ENCODE assay signal across 1 cellular context in the genomic region with DNA sequence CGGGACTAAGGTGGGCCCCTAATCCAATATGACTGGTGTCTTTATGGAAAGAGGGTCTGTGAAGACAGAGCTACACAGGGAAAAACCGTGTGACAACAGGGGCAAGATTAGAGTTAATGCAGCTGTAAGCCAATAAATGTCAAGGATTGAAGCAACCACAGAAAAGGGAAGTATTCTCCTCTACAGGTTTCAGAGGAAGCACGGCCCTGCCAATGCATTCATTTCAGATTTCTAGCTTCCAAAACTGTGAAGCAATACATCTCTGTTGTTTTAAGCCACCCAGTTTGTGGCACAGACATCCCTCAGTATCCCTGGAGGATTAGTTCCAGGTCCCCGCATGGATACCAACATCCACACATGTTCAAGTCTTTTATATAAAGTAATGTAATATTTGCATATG.
TF ChIP-seq lines count a peak whose summit lies in the region.

No MANE protein-coding gene starts in this region.

TF ChIP-seq in GM12878, 131 proteins besides CTCF, POLR2A, EP300 and RAD21:
- TF ChIP-seq, protein P1, sequence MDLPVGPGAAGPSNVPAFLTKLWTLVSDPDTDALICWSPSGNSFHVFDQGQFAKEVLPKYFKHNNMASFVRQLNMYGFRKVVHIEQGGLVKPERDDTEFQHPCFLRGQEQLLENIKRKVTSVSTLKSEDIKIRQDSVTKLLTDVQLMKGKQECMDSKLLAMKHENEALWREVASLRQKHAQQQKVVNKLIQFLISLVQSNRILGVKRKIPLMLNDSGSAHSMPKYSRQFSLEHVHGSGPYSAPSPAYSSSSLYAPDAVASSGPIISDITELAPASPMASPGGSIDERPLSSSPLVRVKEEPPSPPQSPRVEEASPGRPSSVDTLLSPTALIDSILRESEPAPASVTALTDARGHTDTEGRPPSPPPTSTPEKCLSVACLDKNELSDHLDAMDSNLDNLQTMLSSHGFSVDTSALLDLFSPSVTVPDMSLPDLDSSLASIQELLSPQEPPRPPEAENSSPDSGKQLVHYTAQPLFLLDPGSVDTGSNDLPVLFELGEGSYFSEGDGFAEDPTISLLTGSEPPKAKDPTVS (IDR thresholded peaks at IDR 0.05; ENCODE audit: low read depth, low read length), result no peak
- TF ChIP-seq, protein P2, sequence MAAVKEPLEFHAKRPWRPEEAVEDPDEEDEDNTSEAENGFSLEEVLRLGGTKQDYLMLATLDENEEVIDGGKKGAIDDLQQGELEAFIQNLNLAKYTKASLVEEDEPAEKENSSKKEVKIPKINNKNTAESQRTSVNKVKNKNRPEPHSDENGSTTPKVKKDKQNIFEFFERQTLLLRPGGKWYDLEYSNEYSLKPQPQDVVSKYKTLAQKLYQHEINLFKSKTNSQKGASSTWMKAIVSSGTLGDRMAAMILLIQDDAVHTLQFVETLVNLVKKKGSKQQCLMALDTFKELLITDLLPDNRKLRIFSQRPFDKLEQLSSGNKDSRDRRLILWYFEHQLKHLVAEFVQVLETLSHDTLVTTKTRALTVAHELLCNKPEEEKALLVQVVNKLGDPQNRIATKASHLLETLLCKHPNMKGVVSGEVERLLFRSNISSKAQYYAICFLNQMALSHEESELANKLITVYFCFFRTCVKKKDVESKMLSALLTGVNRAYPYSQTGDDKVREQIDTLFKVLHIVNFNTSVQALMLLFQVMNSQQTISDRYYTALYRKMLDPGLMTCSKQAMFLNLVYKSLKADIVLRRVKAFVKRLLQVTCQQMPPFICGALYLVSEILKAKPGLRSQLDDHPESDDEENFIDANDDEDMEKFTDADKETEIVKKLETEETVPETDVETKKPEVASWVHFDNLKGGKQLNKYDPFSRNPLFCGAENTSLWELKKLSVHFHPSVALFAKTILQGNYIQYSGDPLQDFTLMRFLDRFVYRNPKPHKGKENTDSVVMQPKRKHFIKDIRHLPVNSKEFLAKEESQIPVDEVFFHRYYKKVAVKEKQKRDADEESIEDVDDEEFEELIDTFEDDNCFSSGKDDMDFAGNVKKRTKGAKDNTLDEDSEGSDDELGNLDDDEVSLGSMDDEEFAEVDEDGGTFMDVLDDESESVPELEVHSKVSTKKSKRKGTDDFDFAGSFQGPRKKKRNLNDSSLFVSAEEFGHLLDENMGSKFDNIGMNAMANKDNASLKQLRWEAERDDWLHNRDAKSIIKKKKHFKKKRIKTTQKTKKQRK (IDR thresholded peaks at IDR 0.05; ENCODE audit: low read depth, low read length), result no peak
- TF ChIP-seq CHD2 (IDR thresholded peaks at IDR 0.05; ENCODE audit: borderline replicate concordance, low read depth, low read length) (no peak), YY1 (IDR thresholded peaks at IDR 0.05; ENCODE audit: low read depth, low read length) (no peak), CBX3 (IDR thresholded peaks at IDR 0.05; ENCODE audit: borderline replicate concordance, low read depth) (no peak), BACH1 (IDR thresholded peaks at IDR 0.05; ENCODE audit: borderline replicate concordance) (no peak), ZNF622 (IDR thresholded peaks at IDR 0.05) (no peak), NR2C1 (IDR thresholded peaks at IDR 0.05) (no peak), TARDBP (IDR thresholded peaks at IDR 0.05; ENCODE audit: borderline replicate concordance) (no peak), SREBF1 (IDR thresholded peaks at IDR 0.05; ENCODE audit: low read length) (no peak), NFXL1 (IDR thresholded peaks at IDR 0.05; ENCODE audit: borderline replicate concordance) (no peak), KAT2A (conservative IDR thresholded peaks at IDR 0.05; ENCODE audit: control insufficient read depth, low read depth, low read length) (no peak)
- TF ChIP-seq, protein P3, sequence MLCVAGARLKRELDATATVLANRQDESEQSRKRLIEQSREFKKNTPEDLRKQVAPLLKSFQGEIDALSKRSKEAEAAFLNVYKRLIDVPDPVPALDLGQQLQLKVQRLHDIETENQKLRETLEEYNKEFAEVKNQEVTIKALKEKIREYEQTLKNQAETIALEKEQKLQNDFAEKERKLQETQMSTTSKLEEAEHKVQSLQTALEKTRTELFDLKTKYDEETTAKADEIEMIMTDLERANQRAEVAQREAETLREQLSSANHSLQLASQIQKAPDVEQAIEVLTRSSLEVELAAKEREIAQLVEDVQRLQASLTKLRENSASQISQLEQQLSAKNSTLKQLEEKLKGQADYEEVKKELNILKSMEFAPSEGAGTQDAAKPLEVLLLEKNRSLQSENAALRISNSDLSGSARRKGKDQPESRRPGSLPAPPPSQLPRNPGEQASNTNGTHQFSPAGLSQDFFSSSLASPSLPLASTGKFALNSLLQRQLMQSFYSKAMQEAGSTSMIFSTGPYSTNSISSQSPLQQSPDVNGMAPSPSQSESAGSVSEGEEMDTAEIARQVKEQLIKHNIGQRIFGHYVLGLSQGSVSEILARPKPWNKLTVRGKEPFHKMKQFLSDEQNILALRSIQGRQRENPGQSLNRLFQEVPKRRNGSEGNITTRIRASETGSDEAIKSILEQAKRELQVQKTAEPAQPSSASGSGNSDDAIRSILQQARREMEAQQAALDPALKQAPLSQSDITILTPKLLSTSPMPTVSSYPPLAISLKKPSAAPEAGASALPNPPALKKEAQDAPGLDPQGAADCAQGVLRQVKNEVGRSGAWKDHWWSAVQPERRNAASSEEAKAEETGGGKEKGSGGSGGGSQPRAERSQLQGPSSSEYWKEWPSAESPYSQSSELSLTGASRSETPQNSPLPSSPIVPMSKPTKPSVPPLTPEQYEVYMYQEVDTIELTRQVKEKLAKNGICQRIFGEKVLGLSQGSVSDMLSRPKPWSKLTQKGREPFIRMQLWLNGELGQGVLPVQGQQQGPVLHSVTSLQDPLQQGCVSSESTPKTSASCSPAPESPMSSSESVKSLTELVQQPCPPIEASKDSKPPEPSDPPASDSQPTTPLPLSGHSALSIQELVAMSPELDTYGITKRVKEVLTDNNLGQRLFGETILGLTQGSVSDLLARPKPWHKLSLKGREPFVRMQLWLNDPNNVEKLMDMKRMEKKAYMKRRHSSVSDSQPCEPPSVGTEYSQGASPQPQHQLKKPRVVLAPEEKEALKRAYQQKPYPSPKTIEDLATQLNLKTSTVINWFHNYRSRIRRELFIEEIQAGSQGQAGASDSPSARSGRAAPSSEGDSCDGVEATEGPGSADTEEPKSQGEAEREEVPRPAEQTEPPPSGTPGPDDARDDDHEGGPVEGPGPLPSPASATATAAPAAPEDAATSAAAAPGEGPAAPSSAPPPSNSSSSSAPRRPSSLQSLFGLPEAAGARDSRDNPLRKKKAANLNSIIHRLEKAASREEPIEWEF (IDR thresholded peaks at IDR 0.05; ENCODE audit: insufficient replicate concordance, low read depth, low read length), result no peak
- TF ChIP-seq, protein P4, sequence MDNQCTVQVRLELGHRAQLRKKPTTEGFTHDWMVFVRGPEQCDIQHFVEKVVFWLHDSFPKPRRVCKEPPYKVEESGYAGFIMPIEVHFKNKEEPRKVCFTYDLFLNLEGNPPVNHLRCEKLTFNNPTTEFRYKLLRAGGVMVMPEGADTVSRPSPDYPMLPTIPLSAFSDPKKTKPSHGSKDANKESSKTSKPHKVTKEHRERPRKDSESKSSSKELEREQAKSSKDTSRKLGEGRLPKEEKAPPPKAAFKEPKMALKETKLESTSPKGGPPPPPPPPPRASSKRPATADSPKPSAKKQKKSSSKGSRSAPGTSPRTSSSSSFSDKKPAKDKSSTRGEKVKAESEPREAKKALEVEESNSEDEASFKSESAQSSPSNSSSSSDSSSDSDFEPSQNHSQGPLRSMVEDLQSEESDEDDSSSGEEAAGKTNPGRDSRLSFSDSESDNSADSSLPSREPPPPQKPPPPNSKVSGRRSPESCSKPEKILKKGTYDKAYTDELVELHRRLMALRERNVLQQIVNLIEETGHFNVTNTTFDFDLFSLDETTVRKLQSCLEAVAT (IDR thresholded peaks at IDR 0.05), result no peak
TF ChIP-seq in GM12878: peak in this region for 0.
